18 cellular contexts compared by ENCODE assay signal in the genomic region with DNA sequence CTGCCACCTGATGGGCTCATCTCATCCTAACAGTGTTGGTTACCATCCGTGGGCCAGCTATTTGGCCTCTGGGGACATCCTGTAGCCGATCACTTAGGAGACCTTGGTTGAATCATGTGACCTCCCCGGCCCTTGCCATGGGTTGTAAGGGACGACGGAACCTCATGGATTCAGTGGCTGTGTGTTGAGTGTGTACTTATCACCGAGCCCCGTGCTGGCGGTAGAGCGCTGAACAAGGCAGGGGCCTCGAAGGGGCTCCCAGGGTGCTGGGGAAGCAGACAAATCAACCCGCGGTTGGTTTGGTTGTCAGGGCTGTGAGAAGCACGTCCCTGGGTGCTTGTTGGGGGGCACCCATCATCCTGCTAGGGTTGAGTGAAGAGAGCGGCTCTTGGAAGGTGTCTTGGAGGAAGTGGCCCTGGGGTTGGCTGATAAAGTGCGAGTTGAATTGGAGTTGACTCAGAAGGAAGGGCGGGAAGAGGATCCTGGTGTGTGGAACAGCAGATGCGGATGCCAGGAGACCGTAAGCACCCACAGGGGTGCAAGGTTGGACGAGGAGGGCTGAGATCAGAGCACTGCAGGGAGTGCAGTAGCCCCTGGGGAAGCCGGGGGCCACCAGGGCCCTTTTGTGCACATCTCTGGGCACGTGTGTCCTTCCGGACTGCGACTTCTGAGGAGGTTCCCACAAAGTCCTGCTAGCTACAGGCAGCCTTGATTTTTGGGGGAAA. TPM values are rescaled to one million over a fixed set of nuclear protein-coding genes. Genes with fewer than 3 reads are reported as not detected.
DNase-seq lines count a peak whose midpoint lies in the region; ATAC-seq and TF ChIP-seq lines count a peak whose summit lies in the region.
"Had no signal": no experiment of that assay in that cellular context is flagged by ENCODE, and none has a peak within 500 bp of the region (broad histone marks: within the 10 kb centered on the region; RNA-seq: fewer than 3 reads in every experiment).

No MANE protein-coding gene starts in this region.

- no peak overlapping the region for H3K9ac ChIP-seq in neuronal stem cell (ENCODE audit: low read depth, low read length, poor library complexity)

- no peak overlapping the region for H3K4me2 ChIP-seq in neuronal stem cell (ENCODE audit: insufficient read depth, low read length, poor library complexity, severe bottlenecking)

- peaks cover 34% of the 10 kb centered on the region for H3K27me3 Mint-ChIP-seq in chondrocyte (ENCODE audit: low read depth)
- H3K27me3 Mint-ChIP-seq in activated T-cell treated with anti-CD3 and anti-CD28 coated beads, Interleukin-2, amount 50 U/mL, for 24 hours = peaks cover 70% of the 10 kb centered on the region

- TF ChIP-seq CTCF in HEK293 (tag by site-specific recombination; IDR thresholded peaks at IDR 0.05) (no peak), chondrocyte (IDR thresholded peaks at IDR 0.05) (no peak), spleen (IDR thresholded peaks at IDR 0.05 in 8 of 11, conservative IDR thresholded peaks at IDR 0.05 in 3 of 11) (no peak)

- H3K4me3 Mint-ChIP-seq in chondrocyte (ENCODE audit: unreplicated experiment) = no peak overlapping the region
- no peak overlapping the region for H3K4me3 Mint-ChIP-seq in activated T-cell treated with anti-CD3 and anti-CD28 coated beads, Interleukin-2, amount 50 U/mL, for 24 hours
- H3K4me3 Mint-ChIP-seq: CD4-positive, alpha-beta memory T cell had no signal

- H2BK5ac ChIP-seq in neuronal stem cell (ENCODE audit: low read length) = no peak overlapping the region

- no peaks in the 10 kb centered on the region for H3K9me3 ChIP-seq in HEK293 (ENCODE audit: control insufficient read depth, insufficient read depth, low read depth, low read length)
- H3K9me3 ChIP-seq in neuronal stem cell (replicated peaks in 1 of 2; ENCODE audit: control insufficient read depth in 2 of 2, insufficient read depth in 1 of 2, low read depth in 1 of 2, low read length in 2 of 2) = peaks cover 0 to 11% of the 10 kb centered on the region in 2 donors
- H3K9me3 ChIP-seq in spleen = peaks cover 0 to 32% (median 20%) of the 10 kb centered on the region in 8 donors
- H3K9me3 ChIP-seq: HAP-1 had no signal

- no peak overlapping the region for H3K4ac ChIP-seq in neuronal stem cell (ENCODE audit: low read length)

- H3K18ac ChIP-seq in neuronal stem cell (ENCODE audit: low read length) = no peak overlapping the region

- no peak overlapping the region for H4K91ac ChIP-seq in neuronal stem cell (ENCODE audit: low read depth, low read length, poor library complexity)

- ATAC-seq in GM21423 (IDR thresholded peaks at IDR 0.05; ENCODE audit: unreplicated experiment) = no peak

- peak; percentile 65 for DNase-seq in chondrocyte (ENCODE audit: low spot score)
- no peak for DNase-seq in neuronal stem cell (ENCODE audit: low spot score)
- peak; percentile 64 for DNase-seq in spleen
- no peak for DNase-seq in activated T-cell treated with anti-CD3 and anti-CD28 coated beads, Interleukin-2, amount 50 U/mL, for 24 hours
- DNase-seq in stimulated activated naive CD4-positive, alpha-beta T cell treated with Interleukin-2 at 50 U/mL for 16 hours (lab: John Stamatoyannopoulos, UW) = no peak
- DNase-seq: C1 segment of cervical spinal cord; Calu3; CD4-positive, alpha-beta memory T cell; COR-L47; DMS153; DND-41; GOT3 had no signal

- H3K79me1 ChIP-seq in neuronal stem cell (ENCODE audit: low read depth, low read length) = no peaks in the 10 kb centered on the region

- POLR2A ChIA-PET in HEK293 (lab: Yijun Ruan, JAX) = no interaction called here

- no peak overlapping the region for H3K27ac ChIP-seq in HEK293 (ENCODE audit: extremely low read depth, low read depth, low read length)
- no peak overlapping the region for H3K27ac ChIP-seq in neuronal stem cell (replicated peaks; ENCODE audit: low read length)
- H3K27ac ChIP-seq in spleen = no peak overlapping the region

- H3K27me3 ChIP-seq in neuronal stem cell (ENCODE audit: control insufficient read depth in 3 of 3, insufficient read depth in 3 of 3, low read depth in 1 of 3, low read length in 3 of 3) (peaks cover 0 to 6% (median 0%) of the 10 kb centered on the region in 3 experiments), spleen (replicated peaks in 1 of 7) (peaks cover 0 to 64% (median 8%) of the 10 kb centered on the region in 7 donors)

- H2AK5ac ChIP-seq in neuronal stem cell (ENCODE audit: low read depth, low read length) = no peak overlapping the region

- no peaks in the 10 kb centered on the region for H3K4me1 Mint-ChIP-seq in chondrocyte (ENCODE audit: low read depth)
- H3K4me1 Mint-ChIP-seq in activated T-cell treated with anti-CD3 and anti-CD28 coated beads, Interleukin-2, amount 50 U/mL, for 24 hours (ENCODE audit: low read depth) = no peaks in the 10 kb centered on the region
- H3K4me1 Mint-ChIP-seq: CD4-positive, alpha-beta memory T cell had no signal

- peaks cover 16% of the 10 kb centered on the region for H3K9me3 Mint-ChIP-seq in chondrocyte (ENCODE audit: low read depth)
- peaks cover 16% of the 10 kb centered on the region for H3K9me3 Mint-ChIP-seq in activated T-cell treated with anti-CD3 and anti-CD28 coated beads, Interleukin-2, amount 50 U/mL, for 24 hours

- no peak overlapping the region for H4K8ac ChIP-seq in neuronal stem cell (ENCODE audit: low read depth, low read length)

- H3K27ac Mint-ChIP-seq in chondrocyte (ENCODE audit: unreplicated experiment) = no peak overlapping the region
- no peak overlapping the region for H3K27ac Mint-ChIP-seq in activated T-cell treated with anti-CD3 and anti-CD28 coated beads, Interleukin-2, amount 50 U/mL, for 24 hours
- H3K27ac Mint-ChIP-seq: CD4-positive, alpha-beta memory T cell had no signal

- TF ChIP-seq POLR2A in spleen (IDR thresholded peaks at IDR 0.05) = no peak

- WGBS in neuronal stem cell (ENCODE audit: extremely low coverage in 2 of 2, insufficient read length in 2 of 2, insufficient replicate concordance in 1 of 2), 2 donors = no CpG with 5 or more reads among the region's 23 CpGs
- WGBS in spleen, 5 donors = 79 to 85% (median 81%) methylated on average over 14 to 23 of the region's 23 CpGs

- no peak overlapping the region for H3K14ac ChIP-seq in neuronal stem cell (ENCODE audit: low read length)

- H3K4me1 ChIP-seq in HEK293 (ENCODE audit: control insufficient read depth, insufficient read depth, low read length) (no peaks in the 10 kb centered on the region), neuronal stem cell (ENCODE audit: control insufficient read depth in 2 of 2, insufficient read depth in 1 of 2, low read depth in 1 of 2, low read length in 2 of 2) (no peaks in the 10 kb centered on the region), spleen (no peaks in the 10 kb centered on the region)
- H3K4me1 ChIP-seq: HAP-1 had no signal

- peak overlapping the region; percentile 16 for H3K23ac ChIP-seq in neuronal stem cell (ENCODE audit: low read depth, low read length, poor library complexity)

- no peak overlapping the region for H2AFZ ChIP-seq in neuronal stem cell (ENCODE audit: low read length)

- H2BK15ac ChIP-seq in neuronal stem cell (ENCODE audit: low read length) = no peak overlapping the region

- no peak overlapping the region for H2BK12ac ChIP-seq in neuronal stem cell (ENCODE audit: low read length)

- H3K36me3 Mint-ChIP-seq in chondrocyte (ENCODE audit: low read depth) = peaks cover 5% of the 10 kb centered on the region
- no peaks in the 10 kb centered on the region for H3K36me3 Mint-ChIP-seq in activated T-cell treated with anti-CD3 and anti-CD28 coated beads, Interleukin-2, amount 50 U/mL, for 24 hours (ENCODE audit: low read depth)

- H3K36me3 ChIP-seq in HEK293 (ENCODE audit: control insufficient read depth in 2 of 2, insufficient read depth in 1 of 2, low read length in 2 of 2) (no peaks in the 10 kb centered on the region), neuronal stem cell (replicated peaks in 1 of 2; ENCODE audit: control insufficient read depth in 2 of 2, insufficient read depth in 2 of 2, low read length in 2 of 2) (peaks cover 0 to 11% of the 10 kb centered on the region in 2 donors), spleen (no peaks in the 10 kb centered on the region)
- H3K36me3 ChIP-seq: HAP-1 had no signal

- H2BK120ac ChIP-seq in neuronal stem cell (ENCODE audit: low read depth, low read length) = no peak overlapping the region

- intact Hi-C loops in spleen (cut with DNase I; ENCODE audit: low total_unique reads) = no loop called here

- H3K4me3 ChIP-seq in HEK293 (ENCODE audit: low read depth, low read length) = no peak overlapping the region
- H3K4me3 ChIP-seq in neuronal stem cell (ENCODE audit: low read length in 2 of 2) = no peak overlapping the region
- no peak overlapping the region for H3K4me3 ChIP-seq in spleen
- H3K4me3 ChIP-seq: HAP-1 had no signal

- CTCF ChIA-PET in HEK293 (lab: Yijun Ruan, JAX) = no interaction called here

TF ChIP-seq in HEK293, 187 proteins besides CTCF, POLR2A, EP300 and RAD21:
- no peak for TF ChIP-seq ZNF19 (tag by site-specific recombination; IDR thresholded peaks at IDR 0.05; ENCODE audit: low read depth)
- TF ChIP-seq KLF7 (tag by site-specific recombination; IDR thresholded peaks at IDR 0.05; ENCODE audit: borderline replicate concordance) = no peak
- TF ChIP-seq ZNF404 (tag by site-specific recombination; IDR thresholded peaks at IDR 0.05) = no peak
- TF ChIP-seq ZIC2 (tag by site-specific recombination; IDR thresholded peaks at IDR 0.05) = peak; percentile 22; the same call in 1 of the 2 replicates
- no peak for TF ChIP-seq ZNF311 (tag by site-specific recombination; IDR thresholded peaks at IDR 0.05; ENCODE audit: borderline replicate concordance)
TF ChIP-seq in HEK293: peak in this region for 1.

RNA-seq across cellular contexts. Expression of a gene that starts 53.6 kb away (rescaled TPM):
- total RNA-seq in chondrocyte (not detected in 3 replicates), spleen (under 1 TPM in 1 of 7 donors, not detected in 6; 0.13 TPM)
- 37.3 TPM for polyA plus RNA-seq in neuronal stem cell (2013, experiment 1 of 2)
- 37.4 TPM for polyA plus RNA-seq in neuronal stem cell (2013, experiment 2 of 2)
- under 1 TPM; 0.02 to 0.04 (median 0.03) TPM for polyA plus RNA-seq in spleen
- total RNA-seq: A172; A673; Calu3; CD4-positive, alpha-beta memory T cell had no signal
- polyA plus RNA-seq: BJ; CD4-positive, alpha-beta memory T cell had no signal

Comparison
In these comparisons a context has a peak if more than half of its experiments do, and no peak if none do; other contexts are left out.
1. DNase-seq: peak in chondrocyte (single experiment) and spleen (single experiment); none in neuronal stem cell (single experiment), activated T-cell treated with anti-CD3 and anti-CD28 coated beads, Interleukin-2, amount 50 U/mL, for 24 hours (single experiment) and stimulated activated naive CD4-positive, alpha-beta T cell treated with Interleukin-2 at 50 U/mL for 16 hours (single experiment).